11 cellular contexts compared by ENCODE assay signal in genomic region chr19:958967-959685, GRCh38. TPM values are rescaled to one million over a fixed set of nuclear protein-coding genes. Genes with fewer than 3 reads are reported as not detected.
DNase-seq lines count a peak whose midpoint lies in the region; ATAC-seq and TF ChIP-seq lines count a peak whose summit lies in the region.
"Had no signal": no experiment of that assay in that cellular context is flagged by ENCODE, and none has a peak within 500 bp of the region (broad histone marks: within the 10 kb centered on the region; RNA-seq: fewer than 3 reads in every experiment).

No MANE protein-coding gene starts in this region.

- H3K4me3 Mint-ChIP-seq in MCF 10A (ENCODE audit: unreplicated experiment), result peak overlapping the region; percentile 13
- no peak overlapping the region for H3K4me3 Mint-ChIP-seq in activated T-helper 1 cell treated with anti-CD3 and anti-CD28 coated beads, Interleukin-12 subunit alpha, Interleukin-12 subunit beta, Interleukin-2, Interleukin-4 antibody, amounts not matched to agents 30 ng/mL and 10 ng/mL and 1 ng/mL, durations not matched to agents 14 hours and 24 hours and 36 hours
- H3K4me3 Mint-ChIP-seq: activated naive CD8-positive, alpha-beta T cell treated with anti-CD3 and anti-CD28 coated beads, Interleukin-2, amount 10 ng/mL, durations not matched to agents 7 days and 5 days had no signal

- H3K9me3 ChIP-seq in breast epithelium, result no peaks in the 10 kb centered on the region
- H3K9me3 ChIP-seq in mesenchymal stem cell (ENCODE audit: control insufficient read depth, low read length), result no peaks in the 10 kb centered on the region

- 64% methylated on average over 28 of the region's 28 CpGs for WGBS in mesenchymal stem cell

- CTCF ChIA-PET in MCF 10A (lab: Yijun Ruan, JAX), result interaction anchor here (0.7 to 0.9 kb wide), 2 partner anchors 23 to 75 kb away, joined by 3 read pairs; no protein-coding TSS in a partner anchor

- H3K9ac ChIP-seq in mesenchymal stem cell (ENCODE audit: low read length), result no peak overlapping the region

- H3K27ac ChIP-seq in breast epithelium (no peak overlapping the region), mesenchymal stem cell (ENCODE audit: low read length, poor library complexity, severe bottlenecking) (peak overlapping the region; percentile 11)

- H3K4ac ChIP-seq in mesenchymal stem cell (ENCODE audit: low read depth in 1 of 2, low read length in 2 of 2), result peak overlapping the region; percentile 21 to 24

- peak overlapping the region; percentile 65 for H4K8ac ChIP-seq in mesenchymal stem cell (ENCODE audit: low read length)

- peaks cover 13% of the 10 kb centered on the region for H3K79me1 ChIP-seq in mesenchymal stem cell (replicated peaks; ENCODE audit: low read length, poor library complexity, severe bottlenecking)

- ATAC-seq in HG03520 (IDR thresholded peaks at IDR 0.05; ENCODE audit: unreplicated experiment), result no peak
- ATAC-seq: Right ventricle myocardium inferior had no signal

- H3K36me3 ChIP-seq in breast epithelium, result no peaks in the 10 kb centered on the region
- H3K36me3 ChIP-seq in mesenchymal stem cell (ENCODE audit: control insufficient read depth in 1 of 2, insufficient read depth in 2 of 2, low read depth in 1 of 2, low read length in 2 of 2), result peaks cover 32 to 57% of the 10 kb centered on the region in 2 experiments

- H3K27ac Mint-ChIP-seq in MCF 10A (ENCODE audit: low read depth, unreplicated experiment), result no peak overlapping the region
- peak overlapping the region; percentile 68 for H3K27ac Mint-ChIP-seq in activated T-helper 1 cell treated with anti-CD3 and anti-CD28 coated beads, Interleukin-12 subunit alpha, Interleukin-12 subunit beta, Interleukin-2, Interleukin-4 antibody, amounts not matched to agents 30 ng/mL and 10 ng/mL and 1 ng/mL, durations not matched to agents 14 hours and 24 hours and 36 hours
- H3K27ac Mint-ChIP-seq: activated naive CD8-positive, alpha-beta T cell treated with anti-CD3 and anti-CD28 coated beads, Interleukin-2, amount 10 ng/mL, durations not matched to agents 7 days and 5 days had no signal

- TF ChIP-seq CTCF in MCF 10A (IDR thresholded peaks at IDR 0.05; ENCODE audit: unreplicated experiment), result no peak
- no peak for TF ChIP-seq CTCF in breast epithelium (IDR thresholded peaks at IDR 0.05)

- POLR2A ChIA-PET in MCF 10A (lab: Yijun Ruan, JAX), result interaction anchor here (0.7 kb wide), 1 partner anchor 175 kb away, joined by 3 read pairs; no protein-coding TSS in a partner anchor

- no peak overlapping the region for H3K4me2 ChIP-seq in mesenchymal stem cell (ENCODE audit: low read length, poor library complexity, severe bottlenecking)

- peaks cover 16% of the 10 kb centered on the region for H3K4me1 Mint-ChIP-seq in MCF 10A (ENCODE audit: insufficient read depth, unreplicated experiment)
- H3K4me1 Mint-ChIP-seq in activated T-helper 1 cell treated with anti-CD3 and anti-CD28 coated beads, Interleukin-12 subunit alpha, Interleukin-12 subunit beta, Interleukin-2, Interleukin-4 antibody, amounts not matched to agents 30 ng/mL and 10 ng/mL and 1 ng/mL, durations not matched to agents 14 hours and 24 hours and 36 hours (ENCODE audit: low read depth), result peaks cover 4% of the 10 kb centered on the region
- H3K4me1 Mint-ChIP-seq: activated naive CD8-positive, alpha-beta T cell treated with anti-CD3 and anti-CD28 coated beads, Interleukin-2, amount 10 ng/mL, durations not matched to agents 7 days and 5 days had no signal

- DNase-seq in MCF 10A (ENCODE audit: unreplicated experiment) (peak; percentile 69), breast epithelium (ENCODE audit: low spot score in 2 of 2) (no peak), mesenchymal stem cell (peak; percentile 85), superior temporal gyrus (ENCODE audit: extremely low spot score) (peak; percentile 10), RPMI8226 (no peak)
- no peak for DNase-seq in activated T-helper 1 cell treated with anti-CD3 and anti-CD28 coated beads, Interleukin-12 subunit alpha, Interleukin-12 subunit beta, Interleukin-2, Interleukin-4 antibody, amounts not matched to agents 30 ng/mL and 10 ng/mL and 1 ng/mL, durations not matched to agents 14 hours and 24 hours and 36 hours (ENCODE audit: low spot score)
- no peak for DNase-seq in effector CD8-positive, alpha-beta T cell (lab: John Stamatoyannopoulos, UW)
- DNase-seq: activated naive CD8-positive, alpha-beta T cell treated with anti-CD3 and anti-CD28 coated beads, Interleukin-2, amount 10 ng/mL, durations not matched to agents 7 days and 5 days had no signal

- no peak overlapping the region for H2AFZ ChIP-seq in mesenchymal stem cell (ENCODE audit: low read depth, low read length)

- H3K14ac ChIP-seq in mesenchymal stem cell (ENCODE audit: low read length in 2 of 2), result peak overlapping the region in 1 of 2 experiments; percentile 6

- H3K4me1 ChIP-seq in breast epithelium (no peaks in the 10 kb centered on the region), mesenchymal stem cell (ENCODE audit: control insufficient read depth, insufficient read depth, low read depth, low read length) (peaks cover 78% of the 10 kb centered on the region)

- TF ChIP-seq POLR2A in breast epithelium (IDR thresholded peaks at IDR 0.05), result no peak

- H2BK5ac ChIP-seq in mesenchymal stem cell (ENCODE audit: low read depth, low read length, poor library complexity, severe bottlenecking), result no peak overlapping the region

- no peaks in the 10 kb centered on the region for H3K9me3 Mint-ChIP-seq in MCF 10A (ENCODE audit: unreplicated experiment)
- H3K9me3 Mint-ChIP-seq in activated T-helper 1 cell treated with anti-CD3 and anti-CD28 coated beads, Interleukin-12 subunit alpha, Interleukin-12 subunit beta, Interleukin-2, Interleukin-4 antibody, amounts not matched to agents 30 ng/mL and 10 ng/mL and 1 ng/mL, durations not matched to agents 14 hours and 24 hours and 36 hours, result no peaks in the 10 kb centered on the region
- H3K9me3 Mint-ChIP-seq: activated naive CD8-positive, alpha-beta T cell treated with anti-CD3 and anti-CD28 coated beads, Interleukin-2, amount 10 ng/mL, durations not matched to agents 7 days and 5 days; IgD-negative memory B cell had no signal

- peak overlapping the region; percentile 80 for H2AK5ac ChIP-seq in mesenchymal stem cell (ENCODE audit: low read length, severe bottlenecking)

- H3K27me3 ChIP-seq in breast epithelium (no peaks in the 10 kb centered on the region), mesenchymal stem cell (ENCODE audit: control insufficient read depth in 1 of 2, insufficient read depth in 1 of 2, low read length in 2 of 2) (no peaks in the 10 kb centered on the region)

- no TSS peak for BruUV-seq in MCF 10A (replicated peaks; lab: Mats Ljungman, UMichigan)

- intact Hi-C loops in MCF 10A (cut with micrococcal nuclease) (loop anchor here (2.0 kb wide), 1 partner anchor 18 kb away; no protein-coding TSS in a partner anchor), breast epithelium (cut with DNase I; ENCODE audit: low total_unique reads) (no loop called here)
- intact Hi-C loops in activated T-helper 1 cell treated with anti-CD3 and anti-CD28 coated beads, Interleukin-12 subunit alpha, Interleukin-12 subunit beta, Interleukin-2, Interleukin-4 antibody, amounts not matched to agents 30 ng/mL and 10 ng/mL and 1 ng/mL, durations not matched to agents 14 hours and 24 hours and 36 hours (cut with micrococcal nuclease), result no loop called here

- no peak overlapping the region for H2BK120ac ChIP-seq in mesenchymal stem cell (ENCODE audit: low read depth, low read length)

- peak overlapping the region in 1 of 2 experiments; percentile 51 for H3K23ac ChIP-seq in mesenchymal stem cell (ENCODE audit: low read length in 2 of 2)

- peak overlapping the region; percentile 74 for H4K91ac ChIP-seq in mesenchymal stem cell (ENCODE audit: low read length)

- peak overlapping the region in 1 of 2 experiments; percentile 31 for H2BK12ac ChIP-seq in mesenchymal stem cell (ENCODE audit: low read length in 2 of 2)

- H2BK15ac ChIP-seq in mesenchymal stem cell (ENCODE audit: low read depth, poor library complexity, severe bottlenecking), result peak overlapping the region; percentile 19

- no peak overlapping the region for H3K4me3 ChIP-seq in breast epithelium
- H3K4me3 ChIP-seq in mesenchymal stem cell (ENCODE audit: insufficient read depth in 1 of 2, low read depth in 1 of 2, low read length in 2 of 2), result no peak overlapping the region

- H3K27me3 Mint-ChIP-seq in MCF 10A (ENCODE audit: insufficient read depth, unreplicated experiment), result no peaks in the 10 kb centered on the region
- H3K27me3 Mint-ChIP-seq in activated T-helper 1 cell treated with anti-CD3 and anti-CD28 coated beads, Interleukin-12 subunit alpha, Interleukin-12 subunit beta, Interleukin-2, Interleukin-4 antibody, amounts not matched to agents 30 ng/mL and 10 ng/mL and 1 ng/mL, durations not matched to agents 14 hours and 24 hours and 36 hours (ENCODE audit: insufficient read depth), result no peaks in the 10 kb centered on the region
- H3K27me3 Mint-ChIP-seq: activated naive CD8-positive, alpha-beta T cell treated with anti-CD3 and anti-CD28 coated beads, Interleukin-2, amount 10 ng/mL, durations not matched to agents 7 days and 5 days; IgD-negative memory B cell had no signal

- H3K18ac ChIP-seq in mesenchymal stem cell (ENCODE audit: low read depth in 1 of 2, low read length in 2 of 2), result peak overlapping the region; percentile 56 to 58

- peaks cover 10% of the 10 kb centered on the region for H3K36me3 Mint-ChIP-seq in MCF 10A (ENCODE audit: insufficient read depth, unreplicated experiment)
- no peaks in the 10 kb centered on the region for H3K36me3 Mint-ChIP-seq in activated T-helper 1 cell treated with anti-CD3 and anti-CD28 coated beads, Interleukin-12 subunit alpha, Interleukin-12 subunit beta, Interleukin-2, Interleukin-4 antibody, amounts not matched to agents 30 ng/mL and 10 ng/mL and 1 ng/mL, durations not matched to agents 14 hours and 24 hours and 36 hours (ENCODE audit: low read depth)
- H3K36me3 Mint-ChIP-seq: IgD-negative memory B cell had no signal

RNA-seq across cellular contexts. Expression of gene WDR18, which starts 25.0 kb away (rescaled TPM):
- total RNA-seq in MCF 10A (2022), result 81.9 and 96.7 TPM in 2 replicates
- total RNA-seq in breast epithelium, result 10 to 100 TPM; 19.2 to 69.2 (median 49.8) TPM
- 105 and 108 TPM in 2 replicates for total RNA-seq in activated T-helper 1 cell treated with anti-CD3 and anti-CD28 coated beads, Interleukin-12 subunit alpha, Interleukin-12 subunit beta, Interleukin-2, Interleukin-4 antibody, amounts not matched to agents 30 ng/mL and 10 ng/mL and 1 ng/mL, durations not matched to agents 14 hours and 24 hours and 36 hours
- polyA plus RNA-seq in mesenchymal stem cell (2013, experiment 1 of 2), result 25.0 TPM
- polyA plus RNA-seq in mesenchymal stem cell (2013, experiment 2 of 2), result 25.1 TPM

RNA-seq across cellular contexts. Expression of gene ARID3A, which starts 33.3 kb away (rescaled TPM):
- 10.2 and 13.1 TPM in 2 replicates for total RNA-seq in MCF 10A (2022)
- 10 to 100 TPM in 1 of 3 donors, 1 to 10 TPM in 2; 3.5 to 11.1 (median 4.8) TPM for total RNA-seq in breast epithelium
- total RNA-seq in activated T-helper 1 cell treated with anti-CD3 and anti-CD28 coated beads, Interleukin-12 subunit alpha, Interleukin-12 subunit beta, Interleukin-2, Interleukin-4 antibody, amounts not matched to agents 30 ng/mL and 10 ng/mL and 1 ng/mL, durations not matched to agents 14 hours and 24 hours and 36 hours, result 32.5 and 35.0 TPM in 2 replicates
- polyA plus RNA-seq in mesenchymal stem cell (2013, experiment 1 of 2), result 64.0 TPM
- polyA plus RNA-seq in mesenchymal stem cell (2013, experiment 2 of 2), result 62.8 TPM

RNA-seq across cellular contexts. Expression of gene GRIN3B, which starts 41.1 kb away (rescaled TPM):
- total RNA-seq in MCF 10A (2022) (not detected in 2 replicates), breast epithelium (1 to 10 TPM in 1 of 3 donors, not detected in 2; 2.6 TPM)
- not detected in 2 replicates for total RNA-seq in activated T-helper 1 cell treated with anti-CD3 and anti-CD28 coated beads, Interleukin-12 subunit alpha, Interleukin-12 subunit beta, Interleukin-2, Interleukin-4 antibody, amounts not matched to agents 30 ng/mL and 10 ng/mL and 1 ng/mL, durations not matched to agents 14 hours and 24 hours and 36 hours
- polyA plus RNA-seq in mesenchymal stem cell (2013, experiment 1 of 2), result 0.66 TPM
- 0.56 TPM for polyA plus RNA-seq in mesenchymal stem cell (2013, experiment 2 of 2)
- total RNA-seq: activated naive CD8-positive, alpha-beta T cell treated with anti-CD3 and anti-CD28 coated beads, Interleukin-2, amount 10 ng/mL, durations not matched to agents 7 days and 5 days had no signal
- polyA plus RNA-seq: IgD-negative memory B cell had no signal

RNA-seq across cellular contexts. Expression of gene KISS1R, which starts 42.0 kb away (rescaled TPM):
- total RNA-seq in MCF 10A (2022) (not detected in 2 replicates), breast epithelium (under 1 TPM in 2 of 3 donors, not detected in 1; 0.15 to 0.33 TPM)
- 6.8 and 8.9 TPM in 2 replicates for total RNA-seq in activated T-helper 1 cell treated with anti-CD3 and anti-CD28 coated beads, Interleukin-12 subunit alpha, Interleukin-12 subunit beta, Interleukin-2, Interleukin-4 antibody, amounts not matched to agents 30 ng/mL and 10 ng/mL and 1 ng/mL, durations not matched to agents 14 hours and 24 hours and 36 hours
- polyA plus RNA-seq in mesenchymal stem cell (2013, experiment 1 of 2), result not detected
- polyA plus RNA-seq in mesenchymal stem cell (2013, experiment 2 of 2), result not detected
- total RNA-seq: Right ventricle myocardium inferior had no signal

RNA-seq across cellular contexts. Expression of gene R3HDM4, which starts 46.1 kb away (rescaled TPM):
- total RNA-seq in MCF 10A (2022) (65.7 and 73.6 TPM in 2 replicates), breast epithelium (10 to 100 TPM; 31.8 to 41.6 (median 41.0) TPM)
- 94.3 and 96.4 TPM in 2 replicates for total RNA-seq in activated T-helper 1 cell treated with anti-CD3 and anti-CD28 coated beads, Interleukin-12 subunit alpha, Interleukin-12 subunit beta, Interleukin-2, Interleukin-4 antibody, amounts not matched to agents 30 ng/mL and 10 ng/mL and 1 ng/mL, durations not matched to agents 14 hours and 24 hours and 36 hours
- 68.0 TPM for polyA plus RNA-seq in mesenchymal stem cell (2013, experiment 1 of 2)
- 67.1 TPM for polyA plus RNA-seq in mesenchymal stem cell (2013, experiment 2 of 2)

Comparison
In these comparisons a context has a peak if more than half of its experiments do, and no peak if none do; other contexts are left out.
1. DNase-seq: peak in MCF 10A (single experiment), mesenchymal stem cell (single experiment) and superior temporal gyrus (single experiment); none in breast epithelium (0 of 2), activated T-helper 1 cell treated with anti-CD3 and anti-CD28 coated beads, Interleukin-12 subunit alpha, Interleukin-12 subunit beta, Interleukin-2, Interleukin-4 antibody, amounts not matched to agents 30 ng/mL and 10 ng/mL and 1 ng/mL, durations not matched to agents 14 hours and 24 hours and 36 hours (single experiment), RPMI8226 (single experiment) and effector CD8-positive, alpha-beta T cell (single experiment).